In genomic region chr19:5011476-5012238, GRCh38 we compare ENCODE assay signal across 16 cellular contexts. TPM values are rescaled to one million over a fixed set of nuclear protein-coding genes. Genes with fewer than 3 reads are reported as not detected.
DNase-seq lines count a peak whose midpoint lies in the region; ATAC-seq and TF ChIP-seq lines count a peak whose summit lies in the region.
"Had no signal": no experiment of that assay in that cellular context is flagged by ENCODE, and none has a peak within 500 bp of the region (broad histone marks: within the 10 kb centered on the region; RNA-seq: fewer than 3 reads in every experiment).

No MANE protein-coding gene starts in this region.

- peaks cover 69% of the 10 kb centered on the region for H3K4me1 ChIP-seq in left ventricle myocardium inferior
- H3K4me1 ChIP-seq in CD8-positive, alpha-beta memory T cell (ENCODE audit: insufficient read depth, low read length) = no peaks in the 10 kb centered on the region
- no peaks in the 10 kb centered on the region for H3K4me1 ChIP-seq in Karpas-422 (ENCODE audit: low read length)

- in situ Hi-C loops in G401 (cut with HindIII; ENCODE audit: low sequenced_read_pairs) = no loop called here

- TF ChIP-seq CTCF in left ventricle myocardium inferior (IDR thresholded peaks at IDR 0.05; ENCODE audit: borderline replicate concordance) (no peak), neural crest cell (conservative IDR thresholded peaks at IDR 0.05) (no peak)

- H3K4me1 Mint-ChIP-seq in central memory CD8-positive, alpha-beta T cell = peaks cover 14% of the 10 kb centered on the region
- peaks cover 9% of the 10 kb centered on the region for H3K4me1 Mint-ChIP-seq in neural crest cell
- H3K4me1 Mint-ChIP-seq in CD8-positive, alpha-beta memory T cell = peaks cover 3 to 22% (median 5%) of the 10 kb centered on the region in 3 donors
- peaks cover 10% of the 10 kb centered on the region for H3K4me1 Mint-ChIP-seq in stimulated activated naive CD8-positive, alpha-beta T cell treated with anti-CD3 and anti-CD28 coated beads, Interleukin-15, amount 100 ng/mL, for 72 hours

- no peak overlapping the region for H3K4me3 ChIP-seq in left ventricle myocardium inferior
- no peak overlapping the region for H3K4me3 ChIP-seq in CD8-positive, alpha-beta memory T cell (ENCODE audit: low read length)
- no peak overlapping the region for H3K4me3 ChIP-seq in Karpas-422 (ENCODE audit: low read length)

- no peaks in the 10 kb centered on the region for H3K27me3 Mint-ChIP-seq in central memory CD8-positive, alpha-beta T cell
- no peaks in the 10 kb centered on the region for H3K27me3 Mint-ChIP-seq in neural crest cell (ENCODE audit: low read depth)
- no peaks in the 10 kb centered on the region for H3K27me3 Mint-ChIP-seq in CD8-positive, alpha-beta memory T cell
- no peaks in the 10 kb centered on the region for H3K27me3 Mint-ChIP-seq in stimulated activated naive CD8-positive, alpha-beta T cell treated with anti-CD3 and anti-CD28 coated beads, Interleukin-15, amount 100 ng/mL, for 72 hours
- H3K27me3 Mint-ChIP-seq: CD4-positive, alpha-beta memory T cell had no signal

- peak overlapping the region; percentile 55 for H3K27ac Mint-ChIP-seq in central memory CD8-positive, alpha-beta T cell (ENCODE audit: low read depth)
- H3K27ac Mint-ChIP-seq in neural crest cell (ENCODE audit: unreplicated experiment) = peak overlapping the region; percentile 12
- H3K27ac Mint-ChIP-seq in CD8-positive, alpha-beta memory T cell = peak overlapping the region in 3 of 8 donors; percentile 20 to 57 (median 46)
- no peak overlapping the region for H3K27ac Mint-ChIP-seq in stimulated activated naive CD8-positive, alpha-beta T cell treated with anti-CD3 and anti-CD28 coated beads, Interleukin-15, amount 100 ng/mL, for 72 hours

- H3K9me3 Mint-ChIP-seq in central memory CD8-positive, alpha-beta T cell = no peaks in the 10 kb centered on the region
- H3K9me3 Mint-ChIP-seq in neural crest cell = peaks cover 6% of the 10 kb centered on the region
- peaks cover 0 to 3% (median 0%) of the 10 kb centered on the region in 5 donors for H3K9me3 Mint-ChIP-seq in CD8-positive, alpha-beta memory T cell
- H3K9me3 Mint-ChIP-seq in stimulated activated naive CD8-positive, alpha-beta T cell treated with anti-CD3 and anti-CD28 coated beads, Interleukin-15, amount 100 ng/mL, for 72 hours = peaks cover 5 to 12% of the 10 kb centered on the region in 2 donors

- H4K20me1 ChIP-seq in Karpas-422 (ENCODE audit: insufficient read depth, low read depth, low read length) = no peaks in the 10 kb centered on the region

- H3K9me2 ChIP-seq in Karpas-422 (replicated peaks; ENCODE audit: insufficient read depth, low read length) = no peaks in the 10 kb centered on the region

- intact Hi-C loops in left ventricle myocardium inferior (cut with micrococcal nuclease) = no loop called here

- H3K27ac ChIP-seq in left ventricle myocardium inferior (replicated peaks) (peak overlapping the region; percentile 63), Karpas-422 (ENCODE audit: low read length) (no peak overlapping the region)
- H3K27ac ChIP-seq in CD8-positive, alpha-beta memory T cell (ENCODE audit: low read depth, low read length) = no peak overlapping the region

- peaks cover 2% of the 10 kb centered on the region for H3K36me3 Mint-ChIP-seq in central memory CD8-positive, alpha-beta T cell (ENCODE audit: insufficient read depth)
- peaks cover 11% of the 10 kb centered on the region for H3K36me3 Mint-ChIP-seq in neural crest cell (ENCODE audit: low read depth)
- peaks cover 5 to 25% (median 14%) of the 10 kb centered on the region in 3 donors for H3K36me3 Mint-ChIP-seq in CD8-positive, alpha-beta memory T cell

- H3K9me3 ChIP-seq in left ventricle myocardium inferior (replicated peaks) (peaks cover 7% of the 10 kb centered on the region), Karpas-422 (ENCODE audit: low read length) (no peaks in the 10 kb centered on the region)
- peaks cover 3% of the 10 kb centered on the region for H3K9me3 ChIP-seq in CD8-positive, alpha-beta memory T cell (ENCODE audit: low read length)

- no peak overlapping the region for H3K4me2 ChIP-seq in Karpas-422 (ENCODE audit: low read depth, low read length, poor library complexity, severe bottlenecking)

- no peak overlapping the region for H3K4me3 Mint-ChIP-seq in central memory CD8-positive, alpha-beta T cell
- H3K4me3 Mint-ChIP-seq in neural crest cell = no peak overlapping the region
- H3K4me3 Mint-ChIP-seq in CD8-positive, alpha-beta memory T cell = no peak overlapping the region
- no peak overlapping the region for H3K4me3 Mint-ChIP-seq in stimulated activated naive CD8-positive, alpha-beta T cell treated with anti-CD3 and anti-CD28 coated beads, Interleukin-15, amount 100 ng/mL, for 72 hours
- H3K4me3 Mint-ChIP-seq: CD4-positive, alpha-beta memory T cell had no signal

- CTCF ChIA-PET in CD8-positive, alpha-beta memory T cell (lab: Charles Lee) = interaction anchor here (1.4 kb wide), 1 partner anchor 10 kb away, joined by 3 read pairs; no protein-coding TSS in a partner anchor

- DNase-seq in G401 (ENCODE audit: low spot score) = peak; percentile 55
- DNase-seq in central memory CD8-positive, alpha-beta T cell (ENCODE audit: low spot score in 2 of 2) = no peak
- DNase-seq in left ventricle myocardium inferior = no peak
- DNase-seq in neural crest cell (ENCODE audit: low read depth, low spot score) = peak; percentile 34
- no peak for DNase-seq in CD8-positive, alpha-beta memory T cell
- no peak for DNase-seq in hepatic stellate cell (ENCODE audit: low spot score)
- DNase-seq in Karpas-422 = no peak
- DNase-seq in stimulated activated naive CD8-positive, alpha-beta T cell treated with anti-CD3 and anti-CD28 coated beads, Interleukin-15, amount 100 ng/mL, for 72 hours = no peak
- DNase-seq: CD4-positive, alpha-beta memory T cell; HCEC 1CT; MV-4-11; NCI-H1436 treated with DMSO at 0.1 percent for 48 hours; NCI-H2081; NCI-H510A; NCI-H774; RPMI8226 had no signal

- H3K9ac ChIP-seq in Karpas-422 (ENCODE audit: low read length) = no peak overlapping the region

- H3K27me3 ChIP-seq in left ventricle myocardium inferior (ENCODE audit: low read depth) (no peaks in the 10 kb centered on the region), Karpas-422 (ENCODE audit: low read length) (no peaks in the 10 kb centered on the region)
- no peaks in the 10 kb centered on the region for H3K27me3 ChIP-seq in CD8-positive, alpha-beta memory T cell (ENCODE audit: insufficient read depth, low read length, poor library complexity, severe bottlenecking)

- peaks cover 57% of the 10 kb centered on the region for H3K79me2 ChIP-seq in Karpas-422 (ENCODE audit: low read length)

- no peak overlapping the region for H2AFZ ChIP-seq in Karpas-422 (ENCODE audit: low read length)

- POLR2A ChIA-PET in CD8-positive, alpha-beta memory T cell (lab: Charles Lee) = no interaction called here

- ATAC-seq in central memory CD8-positive, alpha-beta T cell (replicated peaks; ENCODE audit: extremely low read depth, poor library complexity, severe bottlenecking) = no peak
- no peak for ATAC-seq in stimulated activated naive CD8-positive, alpha-beta T cell treated with anti-CD3 and anti-CD28 coated beads, Interleukin-15, amount 100 ng/mL, for 72 hours

- H3K36me3 ChIP-seq in left ventricle myocardium inferior (peaks cover 15% of the 10 kb centered on the region), Karpas-422 (ENCODE audit: insufficient read depth, low read length) (peaks cover 4% of the 10 kb centered on the region; the same call in 1 of the 2 replicates)
- H3K36me3 ChIP-seq in CD8-positive, alpha-beta memory T cell (ENCODE audit: insufficient read depth, low read length) = no peaks in the 10 kb centered on the region

RNA-seq across cellular contexts. Expression of gene KDM4B, which starts 42.7 kb away (rescaled TPM):
- 15.5 and 19.3 TPM in 2 replicates for total RNA-seq in G401 (2014; rRNA removed; shearing (Covaris generic))
- 34.1 TPM for total RNA-seq in left ventricle myocardium inferior
- 43.3 and 45.4 TPM in 2 replicates for total RNA-seq in neural crest cell
- total RNA-seq in CD8-positive, alpha-beta memory T cell = 10 to 100 TPM; 14.6 to 16.0 TPM
- polyA plus RNA-seq in CD8-positive, alpha-beta memory T cell = 14.6 TPM
- 50.8 and 59.7 TPM in 2 replicates for total RNA-seq in Karpas-422 (2014; rRNA removed; shearing (Covaris generic); ENCODE audit: low replicate concordance)

Comparison
In these comparisons a context has a peak if more than half of its experiments do, and no peak if none do; other contexts are left out.
1. DNase-seq: peak in G401 (single experiment) and neural crest cell (single experiment); none in central memory CD8-positive, alpha-beta T cell (0 of 2), left ventricle myocardium inferior (single experiment), CD8-positive, alpha-beta memory T cell (0 of 5), hepatic stellate cell (single experiment), Karpas-422 (single experiment) and stimulated activated naive CD8-positive, alpha-beta T cell treated with anti-CD3 and anti-CD28 coated beads, Interleukin-15, amount 100 ng/mL, for 72 hours (0 of 2).
2. H3K27ac Mint-ChIP-seq: peak in central memory CD8-positive, alpha-beta T cell (single experiment) and neural crest cell (single experiment); none in stimulated activated naive CD8-positive, alpha-beta T cell treated with anti-CD3 and anti-CD28 coated beads, Interleukin-15, amount 100 ng/mL, for 72 hours (0 of 2).